ENCODE assay signal across 8 cellular contexts in genomic region chr2:65435625-65436168, GRCh38. TPM values are rescaled to one million over a fixed set of nuclear protein-coding genes. Genes with fewer than 3 reads are reported as not detected.
DNase-seq lines count a peak whose midpoint lies in the region; ATAC-seq and TF ChIP-seq lines count a peak whose summit lies in the region.

No MANE protein-coding gene starts in this region.

- H3K4me1 Mint-ChIP-seq in activated CD4-positive, alpha-beta memory T cell treated with anti-CD3 and anti-CD28 coated beads, Interleukin-2, amount 10 ng/mL, durations not matched to agents 7 days and 5 days = peaks cover 20% of the 10 kb centered on the region
- H3K4me1 Mint-ChIP-seq in endodermal cell = peaks cover 37% of the 10 kb centered on the region

- peak overlapping the region; percentile 87 for H3K4me3 ChIP-seq in endodermal cell (ENCODE audit: low read length)

- no peaks in the 10 kb centered on the region for H3K9me3 Mint-ChIP-seq in activated CD4-positive, alpha-beta memory T cell treated with anti-CD3 and anti-CD28 coated beads, Interleukin-2, amount 10 ng/mL, durations not matched to agents 7 days and 5 days
- no peaks in the 10 kb centered on the region for H3K9me3 Mint-ChIP-seq in endodermal cell

- no peaks in the 10 kb centered on the region for H3K27me3 ChIP-seq in endodermal cell (ENCODE audit: control insufficient read depth, insufficient read depth, low read length, poor library complexity, severe bottlenecking)

- POLR2A ChIA-PET in activated CD4-positive, alpha-beta memory T cell treated with anti-CD3 and anti-CD28 coated beads, Interleukin-2, amount 10 ng/mL, durations not matched to agents 7 days and 5 days (lab: Charles Lee) = interaction anchor here (1.2 to 4.3 kb wide), 6 partner anchors 69 to 208 kb away, joined by 3 to 14 read pairs (median 7); partner anchors contain the start of gene ACTR2

- no peak overlapping the region for H3K27ac Mint-ChIP-seq in activated CD4-positive, alpha-beta memory T cell treated with anti-CD3 and anti-CD28 coated beads, Interleukin-2, amount 10 ng/mL, durations not matched to agents 7 days and 5 days
- H3K27ac Mint-ChIP-seq in endodermal cell = peak overlapping the region; percentile 95

- H3K36me3 ChIP-seq in endodermal cell (ENCODE audit: control insufficient read depth, insufficient read depth, low read length) = no peaks in the 10 kb centered on the region

- H3K4me3 Mint-ChIP-seq in activated CD4-positive, alpha-beta memory T cell treated with anti-CD3 and anti-CD28 coated beads, Interleukin-2, amount 10 ng/mL, durations not matched to agents 7 days and 5 days = peak overlapping the region; percentile 95
- H3K4me3 Mint-ChIP-seq in endodermal cell = peak overlapping the region; percentile 77

- DNase-seq in 8988T (peak; percentile 97), GM13977 (ENCODE audit: low spot score) (peak; percentile 86), NCI-H524 (lab: John Stamatoyannopoulos, UW) (peak; percentile 64 to 68), endodermal cell (peak; percentile 94), medulla oblongata (ENCODE audit: extremely low spot score) (peak; percentile 85)
- DNase-seq in activated CD4-positive, alpha-beta memory T cell treated with anti-CD3 and anti-CD28 coated beads, Interleukin-2, amount 10 ng/mL, durations not matched to agents 7 days and 5 days = peak; percentile 50
- DNase-seq in stimulated activated CD8-positive, alpha-beta memory T cell treated with anti-CD3 and anti-CD28 coated beads, Interleukin-12 subunit alpha, Interleukin-12 subunit beta, amount 100 ng/mL, for 4 hours (ENCODE audit: low read depth) = peak; percentile 12

- in situ Hi-C loops in GM13977 (cut with MboI; ENCODE audit: low pct_unique_long_range_greater_than_20kb, low sequenced_read_pairs, unreplicated experiment) = no loop called here

- peaks cover 54% of the 10 kb centered on the region for H3K27me3 Mint-ChIP-seq in activated CD4-positive, alpha-beta memory T cell treated with anti-CD3 and anti-CD28 coated beads, Interleukin-2, amount 10 ng/mL, durations not matched to agents 7 days and 5 days
- H3K27me3 Mint-ChIP-seq in endodermal cell (ENCODE audit: insufficient read depth) = peaks cover 9% of the 10 kb centered on the region

- peaks cover 12% of the 10 kb centered on the region for H3K4me1 ChIP-seq in endodermal cell (ENCODE audit: control insufficient read depth, insufficient read depth, low read length)

- CTCF ChIA-PET in activated CD4-positive, alpha-beta memory T cell treated with anti-CD3 and anti-CD28 coated beads, Interleukin-2, amount 10 ng/mL, durations not matched to agents 7 days and 5 days (lab: Charles Lee) = interaction anchor here (0.9 kb wide), 1 partner anchor 205 kb away, joined by 3 read pairs; no protein-coding TSS in a partner anchor

- peak; percentile 24 for ATAC-seq in HG03432 (IDR thresholded peaks at IDR 0.05; ENCODE audit: unreplicated experiment)

- H3K27ac ChIP-seq in endodermal cell (ENCODE audit: low read depth, low read length) = peak overlapping the region; percentile 94

- peak overlapping the region; percentile 84 for H3K9ac ChIP-seq in endodermal cell (ENCODE audit: extremely low read depth, low read length, poor library complexity, severe bottlenecking)

- peaks cover 3% of the 10 kb centered on the region for H3K36me3 Mint-ChIP-seq in activated CD4-positive, alpha-beta memory T cell treated with anti-CD3 and anti-CD28 coated beads, Interleukin-2, amount 10 ng/mL, durations not matched to agents 7 days and 5 days (ENCODE audit: low read depth)
- H3K36me3 Mint-ChIP-seq in endodermal cell (ENCODE audit: low read depth) = no peaks in the 10 kb centered on the region

- TF ChIP-seq CTCF in GM13977 (IDR thresholded peaks at IDR 0.05; ENCODE audit: extremely low read depth, insufficient read depth, missing control alignments) (peak; percentile 22), endodermal cell (conservative IDR thresholded peaks at IDR 0.05) (no peak)

- WGBS in endodermal cell (ENCODE audit: insufficient coverage in 1 of 2, insufficient read length in 1 of 2), 2 experiments = 0% methylated on average over 11 to 39 of the region's 42 CpGs

- H3K9me3 ChIP-seq in endodermal cell (ENCODE audit: control insufficient read depth, low read length) = no peaks in the 10 kb centered on the region

RNA-seq across cellular contexts. Expression of gene SPRED2, which starts 3.3 kb away (rescaled TPM):
- total RNA-seq in activated CD4-positive, alpha-beta memory T cell treated with anti-CD3 and anti-CD28 coated beads, Interleukin-2, amount 10 ng/mL, durations not matched to agents 7 days and 5 days = 10 to 100 TPM; 12.2 to 12.6 TPM
- total RNA-seq in endodermal cell = 10 to 100 TPM; 60.3 to 70.1 TPM
- 29.4 TPM for polyA plus RNA-seq in endodermal cell (2013, experiment 1 of 2)
- polyA plus RNA-seq in endodermal cell (2013, experiment 2 of 2) = 27.9 TPM

Comparison
In these comparisons a context has a peak if more than half of its experiments do, and no peak if none do; other contexts are left out.
1. Peak in every context shown above with its lines: DNase-seq, ATAC-seq, H3K4me3 ChIP-seq and H3K27ac ChIP-seq.
2. DNase-seq: peak in every context shown above with its lines; median percentile 97 in 8988T; 94 in endodermal cell; 86 in GM13977; 85 in medulla oblongata; 66 in NCI-H524; 50 in activated CD4-positive, alpha-beta memory T cell treated with anti-CD3 and anti-CD28 coated beads, Interleukin-2, amount 10 ng/mL, durations not matched to agents 7 days and 5 days; 12 in stimulated activated CD8-positive, alpha-beta memory T cell treated with anti-CD3 and anti-CD28 coated beads, Interleukin-12 subunit alpha, Interleukin-12 subunit beta, amount 100 ng/mL, for 4 hours.
3. RNA of gene SPRED2, which starts 3.3 kb away (total RNA-seq): 60.3 to 70.1 TPM in endodermal cell; 12.2 to 12.6 TPM in activated CD4-positive, alpha-beta memory T cell treated with anti-CD3 and anti-CD28 coated beads, Interleukin-2, amount 10 ng/mL, durations not matched to agents 7 days and 5 days; every median in the first group is over 4 times any median in the second.